22 cellular contexts compared by ENCODE assay signal in the genomic region with DNA sequence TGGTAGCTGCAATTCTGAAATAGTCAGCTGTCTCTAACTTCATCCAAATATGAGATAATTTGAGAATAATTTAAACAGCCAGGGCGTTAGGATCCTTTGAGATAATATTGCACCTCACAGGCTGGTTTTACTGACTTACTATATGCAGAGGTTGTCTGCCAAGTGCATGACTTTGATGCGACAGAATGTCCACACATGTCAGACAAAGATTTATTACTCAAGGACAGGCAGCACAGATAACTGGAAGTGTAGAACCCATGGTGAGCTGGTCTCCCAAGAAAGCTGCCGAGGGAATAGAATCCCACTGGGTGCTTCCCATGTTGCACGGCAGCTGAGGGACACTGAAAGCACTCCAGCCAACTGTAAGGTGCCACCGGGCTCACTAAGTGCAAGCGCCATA.
A peak's percentile ranks its signal among the peaks of the same experiment; 100 is the strongest.
DNase-seq lines count a peak whose midpoint lies in the region; ATAC-seq, FAIRE-seq and TF ChIP-seq lines count a peak whose summit lies in the region.
"Had no signal": no experiment of that assay in that cellular context is flagged by ENCODE, and none has a peak within 500 bp of the region (broad histone marks: within the 10 kb centered on the region; RNA-seq: fewer than 3 reads in every experiment).

No MANE protein-coding gene starts in this region.

- WGBS in H1 (ENCODE audit: extremely low coverage in 1 of 2, insufficient coverage in 1 of 2, insufficient read length in 1 of 2, insufficient replicate concordance in 2 of 2, low coverage in 1 of 2, low lambda C conversion rate in 2 of 2, missing lambda C conversion rate in 1 of 2), 2 experiments: 96% methylated on average over 6 of the region's 6 CpGs; no CpG with 5 or more reads in 1 of the 2 experiments

- H3K27me3 ChIP-seq in Loucy (ENCODE audit: insufficient read depth, low read length, poor library complexity, severe bottlenecking) (no peaks in the 10 kb centered on the region), H1 (replicated peaks in 1 of 4; ENCODE audit: control insufficient read depth in 3 of 4, extremely low read depth in 1 of 4, insufficient read depth in 3 of 4, low read length in 3 of 4) (no peaks in the 10 kb centered on the region), neural progenitor cell (no peaks in the 10 kb centered on the region)
- H3K27me3 ChIP-seq: BE2C, BLaER1 had no signal

- H3K27ac ChIP-seq in H1 (ENCODE audit: low read depth, low read length) (no peak overlapping the region), neural progenitor cell (no peak overlapping the region)

- H3K79me1 ChIP-seq in H1 (ENCODE audit: low read depth, low read length): no peaks in the 10 kb centered on the region

- no peak overlapping the region for H3K4me3 Mint-ChIP-seq in neural progenitor cell
- no peak overlapping the region for H3K4me3 Mint-ChIP-seq in effector memory CD8-positive, alpha-beta T cell
- H3K4me3 Mint-ChIP-seq: CD14-positive monocyte; CD4-positive, alpha-beta memory T cell; CD4-positive, CD25-positive, alpha-beta regulatory T cell had no signal

- H3K4ac ChIP-seq in H1 (replicated peaks; ENCODE audit: insufficient read length, low read depth, low read length): no peak overlapping the region

- no peaks in the 10 kb centered on the region; the same call in 1 of the 2 replicates for H3K23me2 ChIP-seq in H1 (ENCODE audit: low read depth, low read length)

- H3K18ac ChIP-seq in H1 (ENCODE audit: extremely low read depth, low read length): no peak overlapping the region

- H4K20me1 ChIP-seq in Loucy (ENCODE audit: insufficient read depth, low read length, poor library complexity, severe bottlenecking): no peaks in the 10 kb centered on the region
- no peaks in the 10 kb centered on the region for H4K20me1 ChIP-seq in H1 (replicated peaks in 1 of 2; ENCODE audit: control insufficient read depth in 1 of 2, insufficient read depth in 2 of 2, low read length in 2 of 2)
- no peaks in the 10 kb centered on the region for H4K20me1 ChIP-seq in neural progenitor cell (ENCODE audit: low read depth)
- H4K20me1 ChIP-seq: BLaER1 had no signal

- H3K4me3 ChIP-seq in Loucy (ENCODE audit: low read length, poor library complexity, severe bottlenecking) (no peak overlapping the region), H1 (ENCODE audit: extremely low read depth in 1 of 4, insufficient read depth in 2 of 4, low read depth in 3 of 4, low read length in 4 of 4) (no peak overlapping the region), neural progenitor cell (no peak overlapping the region)
- H3K4me3 ChIP-seq: BLaER1 had no signal

- H4K91ac ChIP-seq in H1 (replicated peaks; ENCODE audit: insufficient read length, low read length): no peak overlapping the region

- DNase-seq in H1 (ENCODE audit: low read depth in 1 of 2, low spot score in 2 of 2) (no peak), neural progenitor cell (ENCODE audit: low spot score) (no peak), GM12891 (ENCODE audit: insufficient read length, low spot score) (no peak)
- DNase-seq in effector memory CD8-positive, alpha-beta T cell: no peak
- DNase-seq: 8988T; ACHN; BE2C; C1 segment of cervical spinal cord; Caco-2; Calu3; CD4-positive, alpha-beta memory T cell; CD4-positive, CD25-positive, alpha-beta regulatory T cell; DMS79 treated with DMSO at 0.1 percent for 48 hours; GF-D8 had no signal

- H4K8ac ChIP-seq in H1 (ENCODE audit: extremely low read depth, insufficient read depth, low read length): no peak overlapping the region

- no peaks in the 10 kb centered on the region for H3K36me3 Mint-ChIP-seq in neural progenitor cell
- H3K36me3 Mint-ChIP-seq in effector memory CD8-positive, alpha-beta T cell (ENCODE audit: insufficient read depth): no peaks in the 10 kb centered on the region
- H3K36me3 Mint-ChIP-seq: CD14-positive monocyte; CD4-positive, alpha-beta memory T cell; CD4-positive, CD25-positive, alpha-beta regulatory T cell had no signal

- H3K56ac ChIP-seq in H1 (replicated peaks; ENCODE audit: insufficient read length, low read depth, low read length): no peak overlapping the region

- no peak overlapping the region for H3K14ac ChIP-seq in H1 (ENCODE audit: insufficient read length)

- no peaks in the 10 kb centered on the region for H3K9me3 Mint-ChIP-seq in neural progenitor cell
- peaks cover 0 to 7% of the 10 kb centered on the region in 2 donors for H3K9me3 Mint-ChIP-seq in effector memory CD8-positive, alpha-beta T cell

- TF ChIP-seq RAD21 in H1 (IDR thresholded peaks at IDR 0.05 in 1 of 2, conservative IDR thresholded peaks at IDR 0.05 in 1 of 2; ENCODE audit: low read depth in 2 of 2, low read length in 2 of 2): no peak

- no peak for TF ChIP-seq EP300 in H1 (IDR thresholded peaks at IDR 0.05; ENCODE audit: borderline replicate concordance in 1 of 2, low read depth in 2 of 2, low read length in 2 of 2)

- H2AFZ ChIP-seq in Loucy (ENCODE audit: low read length) (peak overlapping the region; percentile 36; the same call in 1 of the 2 replicates), H1 (ENCODE audit: low read length) (peak overlapping the region; percentile 81; the same call in 1 of the 2 replicates), neural progenitor cell (replicated peaks) (peak overlapping the region; percentile 34)

- no peak overlapping the region for H2AK5ac ChIP-seq in H1 (ENCODE audit: low read depth, low read length)

- H3K23ac ChIP-seq in H1 (ENCODE audit: insufficient read length): no peak overlapping the region

- peaks cover 39% of the 10 kb centered on the region for H3K4me1 ChIP-seq in Loucy (ENCODE audit: insufficient read depth, low read length, poor library complexity, severe bottlenecking)
- no peaks in the 10 kb centered on the region for H3K4me1 ChIP-seq in H1 (replicated peaks in 1 of 4; ENCODE audit: control insufficient read depth in 3 of 4, insufficient read depth in 4 of 4, low read length in 3 of 4)
- H3K4me1 ChIP-seq in neural progenitor cell: no peaks in the 10 kb centered on the region
- H3K4me1 ChIP-seq: BE2C, Caco-2 had no signal

- H3K4me1 Mint-ChIP-seq in neural progenitor cell: no peaks in the 10 kb centered on the region
- H3K4me1 Mint-ChIP-seq in effector memory CD8-positive, alpha-beta T cell (ENCODE audit: low read depth in 2 of 2): no peaks in the 10 kb centered on the region
- H3K4me1 Mint-ChIP-seq: CD4-positive, alpha-beta memory T cell; CD4-positive, CD25-positive, alpha-beta regulatory T cell had no signal

- H3K9me3 ChIP-seq in Loucy (ENCODE audit: insufficient read depth, low read depth, low read length): no peaks in the 10 kb centered on the region
- H3K9me3 ChIP-seq in H1 (ENCODE audit: insufficient read depth in 2 of 2, low read depth in 1 of 2, low read length in 1 of 2): no peaks in the 10 kb centered on the region
- no peaks in the 10 kb centered on the region for H3K9me3 ChIP-seq in neural progenitor cell (ENCODE audit: low read depth)
- H3K9me3 ChIP-seq: BE2C, Caco-2 had no signal

- H3K79me2 ChIP-seq in Loucy (ENCODE audit: insufficient read depth, low read length): no peaks in the 10 kb centered on the region
- no peaks in the 10 kb centered on the region for H3K79me2 ChIP-seq in H1 (ENCODE audit: control insufficient read depth in 1 of 2, insufficient read depth in 2 of 2, low read length in 2 of 2)
- no peaks in the 10 kb centered on the region for H3K79me2 ChIP-seq in neural progenitor cell (ENCODE audit: low read depth)

- TF ChIP-seq CTCF in Loucy (conservative IDR thresholded peaks at IDR 0.05; ENCODE audit: low read length): no peak
- no peak for TF ChIP-seq CTCF in H1 (IDR thresholded peaks at IDR 0.05; ENCODE audit: control extremely low read depth in 1 of 3, insufficient read depth in 1 of 3, low read depth in 1 of 3, low read length in 3 of 3)
- TF ChIP-seq CTCF in neural progenitor cell (IDR thresholded peaks at IDR 0.05): no peak

- no peak overlapping the region for H2BK15ac ChIP-seq in H1 (ENCODE audit: low read length)

- no peak for ATAC-seq in effector memory CD8-positive, alpha-beta T cell (replicated peaks)
- no peak for ATAC-seq in HG02970 (IDR thresholded peaks at IDR 0.05; ENCODE audit: low FRiP score, unreplicated experiment)

- H2BK20ac ChIP-seq in H1 (ENCODE audit: low read length): no peak overlapping the region

- H2BK120ac ChIP-seq in H1 (replicated peaks; ENCODE audit: low read depth, low read length): no peak overlapping the region

- CTCF ChIA-PET in H1 (lab: Charles Lee; ENCODE audit: partially characterized antibody): interaction anchor here (1.0 to 1.2 kb wide), 2 partner anchors 71 to 147 kb away, joined by 3 read pairs; no protein-coding TSS in a partner anchor

- POLR2A ChIA-PET in H1 (lab: Charles Lee; ENCODE audit: partially characterized antibody): no interaction called here

- no peak overlapping the region for H3K27ac Mint-ChIP-seq in neural progenitor cell
- no peak overlapping the region for H3K27ac Mint-ChIP-seq in effector memory CD8-positive, alpha-beta T cell
- H3K27ac Mint-ChIP-seq: CD14-positive monocyte; CD4-positive, alpha-beta memory T cell; CD4-positive, CD25-positive, alpha-beta regulatory T cell had no signal

- H3K36me3 ChIP-seq in Loucy (ENCODE audit: insufficient read depth, low read length) (no peaks in the 10 kb centered on the region), H1 (ENCODE audit: control insufficient read depth in 2 of 4, insufficient read depth in 4 of 4, low read length in 3 of 4) (no peaks in the 10 kb centered on the region), neural progenitor cell (no peaks in the 10 kb centered on the region)
- H3K36me3 ChIP-seq: BE2C, BLaER1 had no signal

- FAIRE-seq in H1 (lab: Jason Lieb, UNC) (no peak), GM12891 (lab: Jason Lieb, UNC) (no peak)
- FAIRE-seq: A204.1, D721Med, GM12892, GM18507 had no signal

- H3F3A ChIP-seq in Loucy (ENCODE audit: low read depth): peaks cover 10% of the 10 kb centered on the region; the same call in 1 of the 2 replicates
- no peaks in the 10 kb centered on the region for H3F3A ChIP-seq in neural progenitor cell (ENCODE audit: low read depth)

- no peaks in the 10 kb centered on the region for H3K27me3 Mint-ChIP-seq in neural progenitor cell (ENCODE audit: insufficient read depth, low read depth)
- H3K27me3 Mint-ChIP-seq in effector memory CD8-positive, alpha-beta T cell: no peaks in the 10 kb centered on the region
- H3K27me3 Mint-ChIP-seq: CD4-positive, alpha-beta memory T cell; CD4-positive, CD25-positive, alpha-beta regulatory T cell had no signal

- no peak overlapping the region for H2BK12ac ChIP-seq in H1 (ENCODE audit: low read depth, low read length)

- H2BK5ac ChIP-seq in H1 (ENCODE audit: low read depth, low read length): no peak overlapping the region

- TF ChIP-seq POLR2A in H1 (IDR thresholded peaks at IDR 0.05; ENCODE audit: control extremely low read depth in 1 of 2, low read depth in 2 of 2, low read length in 2 of 2) (no peak), GM12891 (IDR thresholded peaks at IDR 0.05; ENCODE audit: low read depth, low read length) (no peak)

- no peak overlapping the region for H3K4me2 ChIP-seq in Loucy (ENCODE audit: low read depth, low read length, poor library complexity, severe bottlenecking)
- no peak overlapping the region for H3K4me2 ChIP-seq in H1 (ENCODE audit: insufficient read depth in 1 of 2, low read depth in 2 of 2, low read length in 2 of 2)
- H3K4me2 ChIP-seq in neural progenitor cell: no peak overlapping the region

- H3K9me2 ChIP-seq in Loucy (replicated peaks; ENCODE audit: low read depth, low read length): no peaks in the 10 kb centered on the region

- H3K9ac ChIP-seq in Loucy (ENCODE audit: low read depth, low read length, poor library complexity, severe bottlenecking) (no peak overlapping the region), H1 (replicated peaks in 1 of 4; ENCODE audit: extremely low read depth in 1 of 4, low read depth in 3 of 4, low read length in 3 of 4) (no peak overlapping the region), neural progenitor cell (no peak overlapping the region)
- H3K9ac ChIP-seq: BLaER1 had no signal

- H4K5ac ChIP-seq in H1 (ENCODE audit: insufficient read length, low read depth, low read length): no peak overlapping the region
